8 cellular contexts compared by ENCODE assay signal in genomic region chr1:153727463-153728304, GRCh38. TPM values are rescaled to one million over a fixed set of nuclear protein-coding genes. Genes with fewer than 3 reads are reported as not detected.
DNase-seq lines count a peak whose midpoint lies in the region; ATAC-seq and TF ChIP-seq lines count a peak whose summit lies in the region.

A gene with protein sequence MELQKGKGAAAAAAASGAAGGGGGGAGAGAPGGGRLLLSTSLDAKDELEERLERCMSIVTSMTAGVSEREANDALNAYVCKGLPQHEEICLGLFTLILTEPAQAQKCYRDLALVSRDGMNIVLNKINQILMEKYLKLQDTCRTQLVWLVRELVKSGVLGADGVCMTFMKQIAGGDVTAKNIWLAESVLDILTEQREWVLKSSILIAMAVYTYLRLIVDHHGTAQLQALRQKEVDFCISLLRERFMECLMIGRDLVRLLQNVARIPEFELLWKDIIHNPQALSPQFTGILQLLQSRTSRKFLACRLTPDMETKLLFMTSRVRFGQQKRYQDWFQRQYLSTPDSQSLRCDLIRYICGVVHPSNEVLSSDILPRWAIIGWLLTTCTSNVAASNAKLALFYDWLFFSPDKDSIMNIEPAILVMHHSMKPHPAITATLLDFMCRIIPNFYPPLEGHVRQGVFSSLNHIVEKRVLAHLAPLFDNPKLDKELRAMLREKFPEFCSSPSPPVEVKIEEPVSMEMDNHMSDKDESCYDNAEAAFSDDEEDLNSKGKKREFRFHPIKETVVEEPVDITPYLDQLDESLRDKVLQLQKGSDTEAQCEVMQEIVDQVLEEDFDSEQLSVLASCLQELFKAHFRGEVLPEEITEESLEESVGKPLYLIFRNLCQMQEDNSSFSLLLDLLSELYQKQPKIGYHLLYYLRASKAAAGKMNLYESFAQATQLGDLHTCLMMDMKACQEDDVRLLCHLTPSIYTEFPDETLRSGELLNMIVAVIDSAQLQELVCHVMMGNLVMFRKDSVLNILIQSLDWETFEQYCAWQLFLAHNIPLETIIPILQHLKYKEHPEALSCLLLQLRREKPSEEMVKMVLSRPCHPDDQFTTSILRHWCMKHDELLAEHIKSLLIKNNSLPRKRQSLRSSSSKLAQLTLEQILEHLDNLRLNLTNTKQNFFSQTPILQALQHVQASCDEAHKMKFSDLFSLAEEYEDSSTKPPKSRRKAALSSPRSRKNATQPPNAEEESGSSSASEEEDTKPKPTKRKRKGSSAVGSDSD (plus strand): TSS chr1:153728050. CDS start chr1:153728635, 585 bp downstream.

- H3K36me3 ChIP-seq in prostate gland (no peaks in the 10 kb centered on the region), urinary bladder (ENCODE audit: insufficient read depth) (no peaks in the 10 kb centered on the region)

- intact Hi-C loops in left ventricle myocardium superior (cut with micrococcal nuclease), result no loop called here
- intact Hi-C loops in prostate gland (cut with DNase I), result loop anchor here (1.0 kb wide), 1 partner anchor 21 kb away; no protein-coding TSS in a partner anchor

- TF ChIP-seq POLR2A in prostate gland (IDR thresholded peaks at IDR 0.05), result peak; percentile 43

- H3K4me3 ChIP-seq in prostate gland, result peak within 1 kb of the TSS; percentile 60 to 91
- peak within 1 kb of the TSS; percentile 76 for H3K4me3 ChIP-seq in urinary bladder (ENCODE audit: low read depth, low read length)

- DNase-seq in NCI-H187 (lab: John Stamatoyannopoulos, UW) (peak; percentile 100), T-helper 2 cell (peak; percentile 96 to 100 (median 99)), left ventricle myocardium superior (peak; percentile 99), prostate gland (ENCODE audit: low spot score) (peak; percentile 100)

- H3K27me3 ChIP-seq in prostate gland (replicated peaks; ENCODE audit: insufficient read depth), result no peaks in the 10 kb centered on the region

- H3K27ac ChIP-seq in angular gyrus (ENCODE audit: low read depth, low read length) (peak within 1 kb of the TSS; percentile 93), prostate gland (peak within 1 kb of the TSS; percentile 91 to 97), urinary bladder (ENCODE audit: low read depth) (peak within 1 kb of the TSS; percentile 94)

- no peaks in the 10 kb centered on the region for H3K9me3 ChIP-seq in prostate gland

- H3K4me1 ChIP-seq in prostate gland (replicated peaks), result peaks cover 9% of the 10 kb centered on the region
- H3K4me1 ChIP-seq in urinary bladder (ENCODE audit: insufficient read depth), result no peaks in the 10 kb centered on the region

- ATAC-seq in GM18498 (IDR thresholded peaks at IDR 0.05; ENCODE audit: unreplicated experiment) (peak; percentile 97), HG02938 (IDR thresholded peaks at IDR 0.05; ENCODE audit: unreplicated experiment) (peak; percentile 96), left ventricle myocardium superior (peak; percentile 100)

- 1% methylated on average over 48 of the region's 49 CpGs for WGBS in prostate gland
- WGBS in urinary bladder, result under 1% methylated on average over 49 of the region's 49 CpGs

- no peak for TF ChIP-seq CTCF in prostate gland (IDR thresholded peaks at IDR 0.05)

RNA-seq across cellular contexts. Expression of the gene that starts here (rescaled TPM):
- total RNA-seq in left ventricle myocardium superior (35.5 TPM), prostate gland (10 to 100 TPM; 26.1 to 70.0 TPM), urinary bladder (44.0 TPM)
- polyA plus RNA-seq in urinary bladder, result 35.9 TPM

Comparison
In these comparisons a context has a peak if more than half of its experiments do, and no peak if none do; other contexts are left out.
1. Peak in every context shown above with its lines: DNase-seq, ATAC-seq, H3K4me3 ChIP-seq and H3K27ac ChIP-seq.